Comparison of ENCODE assay signal across 8 cellular contexts in the genomic region with DNA sequence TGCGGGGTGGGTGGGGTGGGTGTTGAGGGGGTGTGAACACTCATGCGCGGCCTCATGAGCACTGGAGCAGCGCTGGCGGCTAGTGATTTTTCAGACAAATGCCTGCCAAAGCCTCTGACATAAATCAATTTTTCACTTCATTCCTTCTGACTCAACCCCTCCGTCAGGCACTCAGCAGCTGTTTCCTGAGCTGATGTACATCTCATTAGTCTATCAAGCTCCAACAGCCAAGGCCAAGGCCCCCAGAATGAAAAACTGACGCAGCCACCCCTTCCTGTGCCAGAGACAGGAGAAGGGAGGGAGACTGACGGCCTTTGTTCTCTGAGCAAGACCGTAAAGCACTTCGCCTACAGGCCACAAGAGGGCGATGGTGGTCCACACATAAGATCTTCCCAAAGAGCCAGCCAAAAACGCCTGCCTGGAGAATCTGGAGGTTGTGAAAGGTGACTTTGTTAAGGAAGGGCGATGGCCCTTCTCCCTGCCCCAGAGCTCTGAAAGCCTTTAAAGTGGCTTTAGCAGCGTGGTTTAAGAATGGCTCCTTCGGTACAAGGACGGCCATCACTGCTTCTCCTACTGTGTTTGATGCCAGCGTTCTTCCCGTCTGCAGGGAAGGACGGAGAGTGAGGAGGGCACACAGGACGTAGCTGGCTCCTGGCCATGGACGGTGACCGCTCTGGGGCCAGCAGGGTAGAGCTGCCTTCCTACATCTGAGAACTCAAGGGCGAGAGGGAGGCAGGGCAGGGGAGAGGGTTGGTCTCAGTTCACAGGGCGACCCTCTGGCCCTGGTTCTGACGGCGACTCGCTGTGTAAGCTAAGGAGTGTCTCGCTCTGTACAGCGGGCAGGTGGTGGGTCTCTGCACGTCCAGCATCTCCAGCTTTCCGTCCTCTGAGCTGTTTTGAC. TPM values are rescaled to one million over a fixed set of nuclear protein-coding genes. Genes with fewer than 3 reads are reported as not detected.
DNase-seq lines count a peak whose midpoint lies in the region; ATAC-seq, FAIRE-seq and TF ChIP-seq lines count a peak whose summit lies in the region.

No MANE protein-coding gene starts in this region.

- H3K4me3 ChIP-seq in astrocyte of the cerebellum (ENCODE audit: low read depth, low read length) (peak overlapping the region; percentile 25), skeletal muscle cell (ENCODE audit: low read depth, low read length) (no peak overlapping the region)

- in situ Hi-C loops in astrocyte of the cerebellum (cut with HindIII; ENCODE audit: low sequenced_read_pairs): no loop called here

- peak; percentile 83 for FAIRE-seq in GM12891 (lab: Jason Lieb, UNC)

- peak; percentile 97 for TF ChIP-seq CTCF in astrocyte of the cerebellum (IDR thresholded peaks at IDR 0.05; ENCODE audit: low read depth, low read length, missing control alignments)

- DNase-seq in GM12891 (ENCODE audit: insufficient read length, low spot score) (no peak), NCI-H187 (lab: John Stamatoyannopoulos, UW) (peak; percentile 15 to 53), T-helper 22 cell (ENCODE audit: low read depth) (peak; percentile 41), astrocyte of the cerebellum (ENCODE audit: low read depth) (peak; percentile 88), hippocampal formation (lab: John Stamatoyannopoulos, UW) (peak; percentile 78 to 84), skeletal muscle cell (ENCODE audit: low read depth) (peak; percentile 89)

- ATAC-seq in HG02885 (IDR thresholded peaks at IDR 0.05; ENCODE audit: poor library complexity, unreplicated experiment) (peak; percentile 54), GM18873 (IDR thresholded peaks at IDR 0.05; ENCODE audit: low FRiP score, unreplicated experiment) (no peak)

- TF ChIP-seq POLR2A in GM12891 (IDR thresholded peaks at IDR 0.05; ENCODE audit: low read depth, low read length): no peak

TF ChIP-seq in GM12891, 5 proteins besides CTCF, POLR2A, EP300 and RAD21:
- TF ChIP-seq PAX5 (IDR thresholded peaks at IDR 0.05; ENCODE audit: insufficient read depth, low read length, severe bottlenecking): peak; percentile 21
- TF ChIP-seq POU2F2 (IDR thresholded peaks at IDR 0.05; ENCODE audit: low read depth, low read length): no peak; the same call in 1 of the 2 replicates
TF ChIP-seq in GM12891: peak in this region for 1.

RNA-seq across cellular contexts. Expression of a gene that starts 37.1 kb away (rescaled TPM):
- polyA plus RNA-seq in GM12891 (2012; ENCODE audit: low read depth, missing spikeins): 25.7 TPM

RNA-seq across cellular contexts. Expression of a gene that starts 37.4 kb away (rescaled TPM):
- 570 TPM for polyA plus RNA-seq in GM12891 (2012; ENCODE audit: low read depth, missing spikeins)
